1 cellular context compared by ENCODE assay signal in genomic region chr3:194685723-194686413, GRCh38.
TF ChIP-seq lines count a peak whose summit lies in the region.

Gene FAM43A, plus strand, starts transcription at chr3:194685883. Its CDS starts 944 bp downstream, at chr3:194686827.

TF ChIP-seq in HepG2, 621 proteins besides CTCF, POLR2A, EP300 and RAD21 (continued from another document and continues in another):
- TF ChIP-seq ZBTB2 (CRISPR knock-in tag; IDR thresholded peaks at IDR 0.05; ENCODE audit: low read depth) = no peak
- TF ChIP-seq MTA1 (CRISPR knock-in tag; IDR thresholded peaks at IDR 0.05; ENCODE audit: borderline replicate concordance) = peak; percentile 51; the same call in 1 of the 2 replicates
- TF ChIP-seq AGO2 (optimal IDR thresholded peaks at IDR 0.05; ENCODE audit: low read depth, low read length) = no peak
- TF ChIP-seq HMG20A (CRISPR knock-in tag; IDR thresholded peaks at IDR 0.05; ENCODE audit: borderline replicate concordance) = no peak; the same call in 1 of the 2 replicates
- TF ChIP-seq TMF1 (CRISPR knock-in tag; IDR thresholded peaks at IDR 0.05; ENCODE audit: low read depth) = no peak
- TF ChIP-seq ZNF20 (CRISPR knock-in tag; IDR thresholded peaks at IDR 0.05) = no peak
- no peak for TF ChIP-seq TRAFD1 (CRISPR knock-in tag; IDR thresholded peaks at IDR 0.05; ENCODE audit: borderline replicate concordance)
- no peak for TF ChIP-seq ETV6 (CRISPR knock-in tag; conservative IDR thresholded peaks at IDR 0.05)
- TF ChIP-seq MTF1 (CRISPR knock-in tag; IDR thresholded peaks at IDR 0.05) = no peak
- TF ChIP-seq SYNCRIP (IDR thresholded peaks at IDR 0.05; ENCODE audit: insufficient read depth, low read depth, low read length) = no peak
- no peak for TF ChIP-seq ZNF33B (CRISPR knock-in tag; IDR thresholded peaks at IDR 0.05)
- no peak for TF ChIP-seq ZFP41 (CRISPR knock-in tag; IDR thresholded peaks at IDR 0.05; ENCODE audit: borderline replicate concordance)
- no peak for TF ChIP-seq ZNF713 (CRISPR knock-in tag; IDR thresholded peaks at IDR 0.05)
- TF ChIP-seq ZNF496 (CRISPR knock-in tag; IDR thresholded peaks at IDR 0.05; ENCODE audit: insufficient replicate concordance) = no peak
- TF ChIP-seq ZNF263 (CRISPR knock-in tag; IDR thresholded peaks at IDR 0.05) = peak; percentile 82
- TF ChIP-seq GRHL1 (CRISPR knock-in tag; conservative IDR thresholded peaks at IDR 0.05) = no peak
- no peak for TF ChIP-seq NONO (IDR thresholded peaks at IDR 0.05)
- TF ChIP-seq NONO (CRISPR knock-in tag; conservative IDR thresholded peaks at IDR 0.05) = 0 out of 2 replicates have a peak, but pooled peaks have one; percentile 40
- TF ChIP-seq ZBTB34 (CRISPR knock-in tag; IDR thresholded peaks at IDR 0.05) = no peak
- TF ChIP-seq TGIF2 (CRISPR knock-in tag; IDR thresholded peaks at IDR 0.05) = no peak; the same call in 1 of the 2 replicates
- TF ChIP-seq ZNF792 (CRISPR knock-in tag; IDR thresholded peaks at IDR 0.05) = peak; percentile 29; the same call in 1 of the 2 replicates
- TF ChIP-seq CEBPG (CRISPR knock-in tag; IDR thresholded peaks at IDR 0.05) = no peak
- TF ChIP-seq CBX2 (IDR thresholded peaks at IDR 0.05; ENCODE audit: low read depth, low read length) = no peak
- no peak for TF ChIP-seq CBX2 (CRISPR knock-in tag; IDR thresholded peaks at IDR 0.05; ENCODE audit: low read depth)
- TF ChIP-seq ZNF652 (CRISPR knock-in tag; IDR thresholded peaks at IDR 0.05; ENCODE audit: borderline replicate concordance, low read depth) = no peak
- no peak for TF ChIP-seq FOXC1 (CRISPR knock-in tag; IDR thresholded peaks at IDR 0.05; ENCODE audit: borderline replicate concordance)
- peak; percentile 72 for TF ChIP-seq RBFOX2 (IDR thresholded peaks at IDR 0.05; ENCODE audit: low read depth, low read length)
- TF ChIP-seq MIER2 (CRISPR knock-in tag; IDR thresholded peaks at IDR 0.05) = no peak
- TF ChIP-seq ZNF501 (CRISPR knock-in tag; IDR thresholded peaks at IDR 0.05) = no peak; the same call in 1 of the 2 replicates
- 0 out of 2 replicates have a peak, but pooled peaks have one; percentile 13 for TF ChIP-seq ZNF12 (CRISPR knock-in tag; IDR thresholded peaks at IDR 0.05)
- peak; percentile 94 for TF ChIP-seq ZNF777 (CRISPR knock-in tag; IDR thresholded peaks at IDR 0.05)
- TF ChIP-seq ZNF552 (CRISPR knock-in tag; IDR thresholded peaks at IDR 0.05; ENCODE audit: borderline replicate concordance) = no peak
- TF ChIP-seq PLSCR1 (CRISPR knock-in tag; IDR thresholded peaks at IDR 0.05; ENCODE audit: borderline replicate concordance) = no peak
- TF ChIP-seq GTF2F1 (IDR thresholded peaks at IDR 0.05; ENCODE audit: low read length) = no peak
- TF ChIP-seq ZFP1 (CRISPR knock-in tag; IDR thresholded peaks at IDR 0.05) = no peak
- TF ChIP-seq RBAK (CRISPR knock-in tag; IDR thresholded peaks at IDR 0.05) = no peak
- TF ChIP-seq ZNF235 (CRISPR knock-in tag; IDR thresholded peaks at IDR 0.05; ENCODE audit: borderline replicate concordance) = no peak
- TF ChIP-seq ZNF30 (CRISPR knock-in tag; IDR thresholded peaks at IDR 0.05) = no peak
- TF ChIP-seq TFAP4 (IDR thresholded peaks at IDR 0.05; ENCODE audit: borderline replicate concordance, low read depth) = no peak
- TF ChIP-seq GZF1 (CRISPR knock-in tag; IDR thresholded peaks at IDR 0.05) = no peak
- TF ChIP-seq ATF5 (CRISPR knock-in tag; IDR thresholded peaks at IDR 0.05; ENCODE audit: low read depth) = no peak
- TF ChIP-seq KMT2A (CRISPR knock-in tag; IDR thresholded peaks at IDR 0.05) = peak; percentile 83
- TF ChIP-seq ARID3A (IDR thresholded peaks at IDR 0.05; ENCODE audit: low read depth, low read length) = no peak
- TF ChIP-seq MYNN (CRISPR knock-in tag; IDR thresholded peaks at IDR 0.05; ENCODE audit: low read depth) = no peak
- no peak for TF ChIP-seq MED13 (CRISPR knock-in tag; IDR thresholded peaks at IDR 0.05)
- no peak for TF ChIP-seq THAP8 (CRISPR knock-in tag; IDR thresholded peaks at IDR 0.05; ENCODE audit: borderline replicate concordance)
- TF ChIP-seq RXRA (CRISPR knock-in tag; IDR thresholded peaks at IDR 0.05) = peak; percentile 60
- no peak for TF ChIP-seq MIER3 (CRISPR knock-in tag; IDR thresholded peaks at IDR 0.05; ENCODE audit: borderline replicate concordance)
- TF ChIP-seq ZNF629 (CRISPR knock-in tag; conservative IDR thresholded peaks at IDR 0.05) = no peak
- no peak for TF ChIP-seq REPIN1 (CRISPR knock-in tag; IDR thresholded peaks at IDR 0.05; ENCODE audit: borderline replicate concordance, low read depth)
- TF ChIP-seq GABPA (IDR thresholded peaks at IDR 0.05; ENCODE audit: low read depth, low read length) = no peak
- no peak for TF ChIP-seq GABPA (CRISPR knock-in tag; IDR thresholded peaks at IDR 0.05; ENCODE audit: low read depth)
- no peak for TF ChIP-seq TCF12 (IDR thresholded peaks at IDR 0.05)
- TF ChIP-seq TCF12 (CRISPR knock-in tag; IDR thresholded peaks at IDR 0.05) = no peak
- TF ChIP-seq HBP1 (CRISPR knock-in tag; IDR thresholded peaks at IDR 0.05; ENCODE audit: low read depth) = no peak
- TF ChIP-seq ZNF432 (CRISPR knock-in tag; IDR thresholded peaks at IDR 0.05; ENCODE audit: borderline replicate concordance) = no peak
- no peak for TF ChIP-seq AGO1 (IDR thresholded peaks at IDR 0.05; ENCODE audit: low read depth, low read length, poor library complexity, severe bottlenecking)
- TF ChIP-seq PHF20 (CRISPR knock-in tag; IDR thresholded peaks at IDR 0.05) = 0 out of 2 replicates have a peak, but pooled peaks have one; percentile 25
- no peak for TF ChIP-seq ZBTB1 (CRISPR knock-in tag; IDR thresholded peaks at IDR 0.05; ENCODE audit: borderline replicate concordance)
- no peak for TF ChIP-seq TOPORS (CRISPR knock-in tag; IDR thresholded peaks at IDR 0.05)
- no peak for TF ChIP-seq ZNF562 (CRISPR knock-in tag; IDR thresholded peaks at IDR 0.05; ENCODE audit: borderline replicate concordance)
- no peak for TF ChIP-seq ZNF460 (CRISPR knock-in tag; IDR thresholded peaks at IDR 0.05; ENCODE audit: borderline replicate concordance)
- TF ChIP-seq PBX3 (CRISPR knock-in tag; IDR thresholded peaks at IDR 0.05; ENCODE audit: borderline replicate concordance) = no peak
- TF ChIP-seq MED8 (CRISPR knock-in tag; IDR thresholded peaks at IDR 0.05; ENCODE audit: insufficient replicate concordance) = no peak
